In genomic region chr3:23826382-23827061, GRCh38 we compare ENCODE assay signal across 1 cellular context.
A peak's percentile ranks its signal among the peaks of the same experiment; 100 is the strongest.
TF ChIP-seq lines count a peak whose summit lies in the region.

No MANE protein-coding gene starts in this region.

TF ChIP-seq in HEK293, 187 proteins besides CTCF, POLR2A, EP300 and RAD21 (continued from another document):
- TF ChIP-seq ZNF596 (tag by site-specific recombination; IDR thresholded peaks at IDR 0.05) (no peak), KLF16 (tag by site-specific recombination; IDR thresholded peaks at IDR 0.05) (0 out of 2 replicates have a peak, but pooled peaks have one; percentile 53), IKZF3 (tag by site-specific recombination; IDR thresholded peaks at IDR 0.05) (peak; percentile 52), ZFHX2 (tag by site-specific recombination; conservative IDR thresholded peaks at IDR 0.05) (no peak), ZNF404 (tag by site-specific recombination; IDR thresholded peaks at IDR 0.05) (no peak), MZF1 (tag by site-specific recombination; IDR thresholded peaks at IDR 0.05; ENCODE audit: borderline replicate concordance) (no peak), ZNF138 (tag by site-specific recombination; IDR thresholded peaks at IDR 0.05; ENCODE audit: borderline replicate concordance) (no peak), BCL11A (tag by site-specific recombination; IDR thresholded peaks at IDR 0.05; ENCODE audit: low read depth) (no peak), ZFP3 (tag by site-specific recombination; IDR thresholded peaks at IDR 0.05; ENCODE audit: low read depth) (no peak), ATF2 (tag by site-specific recombination; IDR thresholded peaks at IDR 0.05; ENCODE audit: low read depth) (no peak), OSR2 (tag by site-specific recombination; IDR thresholded peaks at IDR 0.05) (no peak), ZNF530 (tag by site-specific recombination; IDR thresholded peaks at IDR 0.05; ENCODE audit: low read depth) (no peak), ZNF114 (tag by site-specific recombination; IDR thresholded peaks at IDR 0.05) (no peak), ZSCAN16 (tag by site-specific recombination; IDR thresholded peaks at IDR 0.05) (no peak), ZNF768 (tag by site-specific recombination; IDR thresholded peaks at IDR 0.05) (no peak), ZNF501 (tag by site-specific recombination; IDR thresholded peaks at IDR 0.05) (no peak; the same call in 1 of the 2 replicates), GFI1B (tag by site-specific recombination; IDR thresholded peaks at IDR 0.05) (no peak), ZNF280C (tag by site-specific recombination; IDR thresholded peaks at IDR 0.05) (no peak), ZFP69B (tag by site-specific recombination; IDR thresholded peaks at IDR 0.05) (no peak), ZNF677 (tag by site-specific recombination; IDR thresholded peaks at IDR 0.05) (no peak), SP7 (tag by site-specific recombination; IDR thresholded peaks at IDR 0.05) (peak; percentile 57), FEZF1 (tag by site-specific recombination; IDR thresholded peaks at IDR 0.05) (no peak; the same call in 1 of the 2 replicates), ZNF747 (tag by site-specific recombination; IDR thresholded peaks at IDR 0.05) (no peak), ZNF19 (tag by site-specific recombination; IDR thresholded peaks at IDR 0.05; ENCODE audit: low read depth) (no peak), ZBTB17 (tag by site-specific recombination; IDR thresholded peaks at IDR 0.05) (peak; percentile 55), ZIC2 (tag by site-specific recombination; IDR thresholded peaks at IDR 0.05) (peak; percentile 16; the same call in 1 of the 2 replicates), ZSCAN23 (tag by site-specific recombination; IDR thresholded peaks at IDR 0.05) (no peak), BCL11B (tag by site-specific recombination; IDR thresholded peaks at IDR 0.05; ENCODE audit: low read depth) (no peak), ZNF48 (tag by site-specific recombination; IDR thresholded peaks at IDR 0.05) (no peak), ZNF266 (tag by site-specific recombination; IDR thresholded peaks at IDR 0.05; ENCODE audit: low read depth) (no peak), ZNF23 (tag by site-specific recombination; IDR thresholded peaks at IDR 0.05; ENCODE audit: borderline replicate concordance) (no peak), PATZ1 (tag by site-specific recombination; IDR thresholded peaks at IDR 0.05) (no peak)
- TF ChIP-seq, protein P1, sequence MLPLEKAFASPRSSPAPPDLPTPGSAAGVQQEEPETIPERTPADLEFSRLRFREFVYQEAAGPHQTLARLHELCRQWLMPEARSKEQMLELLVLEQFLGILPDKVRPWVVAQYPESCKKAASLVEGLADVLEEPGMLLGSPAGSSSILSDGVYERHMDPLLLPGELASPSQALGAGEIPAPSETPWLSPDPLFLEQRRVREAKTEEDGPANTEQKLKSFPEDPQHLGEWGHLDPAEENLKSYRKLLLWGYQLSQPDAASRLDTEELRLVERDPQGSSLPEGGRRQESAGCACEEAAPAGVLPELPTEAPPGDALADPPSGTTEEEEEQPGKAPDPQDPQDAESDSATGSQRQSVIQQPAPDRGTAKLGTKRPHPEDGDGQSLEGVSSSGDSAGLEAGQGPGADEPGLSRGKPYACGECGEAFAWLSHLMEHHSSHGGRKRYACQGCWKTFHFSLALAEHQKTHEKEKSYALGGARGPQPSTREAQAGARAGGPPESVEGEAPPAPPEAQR (tag by site-specific recombination; IDR thresholded peaks at IDR 0.05) = no peak
